ENCODE assay signal across 8 cellular contexts in the genomic region with DNA sequence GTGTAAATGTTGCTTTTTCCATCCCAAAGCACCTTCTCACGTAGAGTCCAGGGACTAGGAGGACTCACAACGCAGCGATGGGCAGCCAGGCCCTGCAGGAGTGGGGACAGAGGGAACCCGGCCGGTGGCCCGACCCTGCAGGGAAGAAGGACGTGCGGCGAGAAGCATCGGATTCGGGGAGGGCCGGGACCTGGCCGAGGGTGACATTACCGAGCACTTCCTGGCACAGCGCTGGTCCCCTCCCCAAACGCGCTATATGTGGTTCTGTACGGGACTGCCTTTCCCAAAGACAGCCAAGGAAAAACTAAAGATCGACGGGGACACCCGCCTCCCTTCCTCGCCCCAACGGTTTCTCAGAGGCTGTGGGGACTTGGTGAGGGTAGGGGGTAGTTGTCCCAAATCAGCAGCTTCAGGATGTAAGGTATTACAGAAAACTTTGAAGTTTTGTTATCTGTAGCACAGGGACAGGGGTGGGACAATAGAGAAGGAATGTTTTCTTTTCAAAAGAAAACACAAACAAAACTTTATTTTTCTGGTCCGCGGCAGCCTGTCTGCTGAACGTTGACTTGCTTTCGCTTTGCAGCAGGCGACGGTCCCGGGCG. TPM values are rescaled to one million over a fixed set of nuclear protein-coding genes. Genes with fewer than 3 reads are reported as not detected.
DNase-seq lines count a peak whose midpoint lies in the region; ATAC-seq, FAIRE-seq and TF ChIP-seq lines count a peak whose summit lies in the region.

No MANE protein-coding gene starts in this region.

- H3K27me3 Mint-ChIP-seq in activated naive CD8-positive, alpha-beta T cell treated with anti-CD3 and anti-CD28 coated beads, Interleukin-2, amount 10 ng/mL, durations not matched to agents 7 days and 5 days = peaks cover 8% of the 10 kb centered on the region

- H3K4me2 ChIP-seq in PC-3 (ENCODE audit: low read length) = peak overlapping the region; percentile 84

- peaks cover 22% of the 10 kb centered on the region for H3K4me1 Mint-ChIP-seq in activated naive CD8-positive, alpha-beta T cell treated with anti-CD3 and anti-CD28 coated beads, Interleukin-2, amount 10 ng/mL, durations not matched to agents 7 days and 5 days

- peak; percentile 29 for ATAC-seq in PC-3
- peak; percentile 4 for ATAC-seq in activated naive CD8-positive, alpha-beta T cell treated with anti-CD3 and anti-CD28 coated beads, Interleukin-2, amount 10 ng/mL, durations not matched to agents 7 days and 5 days (ENCODE audit: low read depth)
- no peak for ATAC-seq in GM18868 (IDR thresholded peaks at IDR 0.05; ENCODE audit: unreplicated experiment)
- no peak for ATAC-seq in HG02759 (IDR thresholded peaks at IDR 0.05; ENCODE audit: unreplicated experiment)

- intact Hi-C loops in PC-3 (cut with micrococcal nuclease) = no loop called here

- H3K27me3 ChIP-seq in PC-3 (ENCODE audit: low read length) (no peaks in the 10 kb centered on the region), right atrium auricular region (no peaks in the 10 kb centered on the region)

- no peaks in the 10 kb centered on the region for H3K9me3 Mint-ChIP-seq in activated naive CD8-positive, alpha-beta T cell treated with anti-CD3 and anti-CD28 coated beads, Interleukin-2, amount 10 ng/mL, durations not matched to agents 7 days and 5 days

- peak; percentile 5 for FAIRE-seq in GM12892 (lab: Jason Lieb, UNC)

- peak overlapping the region; percentile 92 for H3K4me3 Mint-ChIP-seq in activated naive CD8-positive, alpha-beta T cell treated with anti-CD3 and anti-CD28 coated beads, Interleukin-2, amount 10 ng/mL, durations not matched to agents 7 days and 5 days

- H3K9me2 ChIP-seq in PC-3 (replicated peaks; ENCODE audit: low read length) = no peaks in the 10 kb centered on the region

- no peaks in the 10 kb centered on the region for H3K36me3 ChIP-seq in PC-3 (ENCODE audit: low read depth, low read length)
- no peaks in the 10 kb centered on the region for H3K36me3 ChIP-seq in right atrium auricular region

- H3K4me3 ChIP-seq in PC-3 (ENCODE audit: low read length) (peak overlapping the region; percentile 69), right atrium auricular region (peak overlapping the region; percentile 76 to 87), retinal pigment epithelial cell (ENCODE audit: low read length) (peak overlapping the region; percentile 64)

- no peaks in the 10 kb centered on the region for H4K20me1 ChIP-seq in PC-3 (ENCODE audit: low read length)

- CTCF ChIA-PET in PC-3 (lab: Charles Lee) = no interaction called here

- H3K9me3 ChIP-seq in PC-3 (ENCODE audit: low read length) = no peaks in the 10 kb centered on the region
- H3K9me3 ChIP-seq in right atrium auricular region = no peaks in the 10 kb centered on the region

- 0 out of 2 replicates have a peak, but pooled peaks have one; percentile 9 for TF ChIP-seq CTCF in PC-3 (conservative IDR thresholded peaks at IDR 0.05; ENCODE audit: low read depth, low read length)
- no peak for TF ChIP-seq CTCF in right atrium auricular region (IDR thresholded peaks at IDR 0.05)
- no peak for TF ChIP-seq CTCF in retinal pigment epithelial cell (conservative IDR thresholded peaks at IDR 0.05; ENCODE audit: low read depth, low read length)

- H3K79me2 ChIP-seq in PC-3 (ENCODE audit: low read length) = peaks cover 35% of the 10 kb centered on the region

- H3F3A ChIP-seq in PC-3 (ENCODE audit: low read length, unreplicated experiment) = no peaks in the 10 kb centered on the region

- H3K27ac ChIP-seq in PC-3 (ENCODE audit: low read length) = 0 out of 2 replicates have a peak overlapping the region, but pooled peaks have one; percentile 20
- peak overlapping the region; percentile 86 to 87 for H3K27ac ChIP-seq in right atrium auricular region

- POLR2A ChIA-PET in PC-3 (lab: Charles Lee; ENCODE audit: unreplicated experiment) = interaction anchor here (0.6 kb wide), 1 partner anchor 20 kb away, joined by 4 read pairs; no protein-coding TSS in a partner anchor
- POLR2A ChIA-PET in activated naive CD8-positive, alpha-beta T cell treated with anti-CD3 and anti-CD28 coated beads, Interleukin-2, amount 10 ng/mL, durations not matched to agents 7 days and 5 days (lab: Charles Lee) = interaction anchor here (0.6 to 2.4 kb wide), 4 partner anchors 78 to 486 kb away, joined by 3 to 9 read pairs (median 6); no protein-coding TSS in a partner anchor

- H2AFZ ChIP-seq in PC-3 (ENCODE audit: low read length) = peak overlapping the region; percentile 89

- no peak for TF ChIP-seq POLR2A in GM12892 (IDR thresholded peaks at IDR 0.05; ENCODE audit: low read depth, low read length)

- H3K27ac Mint-ChIP-seq in activated naive CD8-positive, alpha-beta T cell treated with anti-CD3 and anti-CD28 coated beads, Interleukin-2, amount 10 ng/mL, durations not matched to agents 7 days and 5 days = peak overlapping the region; percentile 93

- H3K4me1 ChIP-seq in PC-3 (ENCODE audit: insufficient read depth, low read length) = peaks cover 4% of the 10 kb centered on the region
- peaks cover 0 to 24% of the 10 kb centered on the region in 2 donors for H3K4me1 ChIP-seq in right atrium auricular region

- BruUV-seq in PC-3 (replicated peaks; lab: Mats Ljungman, UMichigan) = TSS peak; percentile 49

- no peak for DNase-seq in GM12892 (ENCODE audit: insufficient read length)
- DNase-seq in PC-3 = peak; percentile 42
- DNase-seq in activated naive CD8-positive, alpha-beta T cell treated with anti-CD3 and anti-CD28 coated beads, Interleukin-2, amount 10 ng/mL, durations not matched to agents 7 days and 5 days = peak; percentile 55
- DNase-seq in right atrium auricular region (ENCODE audit: low spot score) = no peak
- no peak for DNase-seq in retinal pigment epithelial cell (ENCODE audit: low read depth)
- DNase-seq in NCI-H2107 (lab: John Stamatoyannopoulos, UW) = no peak

- peaks cover 3% of the 10 kb centered on the region for H3K36me3 Mint-ChIP-seq in activated naive CD8-positive, alpha-beta T cell treated with anti-CD3 and anti-CD28 coated beads, Interleukin-2, amount 10 ng/mL, durations not matched to agents 7 days and 5 days

- peak overlapping the region; percentile 40; the same call in 1 of the 2 replicates for H3K9ac ChIP-seq in PC-3 (ENCODE audit: low read length)

RNA-seq across cellular contexts. Expression of a gene that starts 0.9 kb away (rescaled TPM):
- 4.0 TPM for polyA plus RNA-seq in GM12892 (2012; ENCODE audit: missing spikeins)
- total RNA-seq in PC-3 (2014; rRNA removed) = 4.2 and 5.7 TPM in 2 replicates
- 10 to 100 TPM; 33.4 to 35.9 TPM for total RNA-seq in activated naive CD8-positive, alpha-beta T cell treated with anti-CD3 and anti-CD28 coated beads, Interleukin-2, amount 10 ng/mL, durations not matched to agents 7 days and 5 days
- 1 to 10 TPM; 5.9 to 8.9 TPM for total RNA-seq in right atrium auricular region

Comparison
In these comparisons a context has a peak if more than half of its experiments do, and no peak if none do; other contexts are left out.
1. DNase-seq: peak in PC-3 (single experiment) and activated naive CD8-positive, alpha-beta T cell treated with anti-CD3 and anti-CD28 coated beads, Interleukin-2, amount 10 ng/mL, durations not matched to agents 7 days and 5 days (single experiment); none in GM12892 (single experiment), right atrium auricular region (single experiment), retinal pigment epithelial cell (single experiment) and NCI-H2107 (single experiment).
2. ATAC-seq: peak in PC-3 (single experiment) and activated naive CD8-positive, alpha-beta T cell treated with anti-CD3 and anti-CD28 coated beads, Interleukin-2, amount 10 ng/mL, durations not matched to agents 7 days and 5 days (single experiment); none in GM18868 (single experiment) and HG02759 (single experiment).
3. Peak in every context shown above with its lines, with median percentiles within 50 percentile points of each other: H3K4me3 ChIP-seq.